24 cellular contexts compared by ENCODE assay signal in the genomic region with DNA sequence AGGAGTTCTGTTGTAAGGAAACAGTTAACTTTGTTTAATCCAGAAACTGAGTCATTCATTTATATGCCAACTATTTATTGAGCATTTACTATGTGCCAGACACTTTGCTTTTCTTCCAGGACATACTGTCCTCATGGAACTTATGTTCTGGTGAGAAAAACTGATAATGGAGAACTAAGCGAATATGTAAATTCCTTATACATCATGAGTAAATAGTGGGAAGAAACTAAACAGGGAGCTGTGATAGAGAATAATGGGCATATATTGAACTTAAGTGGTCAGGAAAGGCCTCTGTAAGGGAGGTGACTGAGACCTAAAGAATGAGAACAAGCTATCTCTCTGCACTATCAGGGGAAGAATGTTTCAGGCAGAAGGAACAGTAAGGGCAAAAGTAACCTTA.
"Had no signal": no experiment of that assay in that cellular context is flagged by ENCODE, and none has a peak within 500 bp of the region (broad histone marks: within the 10 kb centered on the region; RNA-seq: fewer than 3 reads in every experiment).

No MANE protein-coding gene starts in this region.

- H3K36me3 Mint-ChIP-seq: immature natural killer cell; memory B cell; natural killer cell treated with Interleukin-12 subunit alpha and Interleukin-12 subunit beta and Interleukin-15 and Interleukin-18, amount 100 ng/mL, for 72 hours; stimulated activated memory B cell treated with anti-CD40 and anti-IgM and Interleukin-4, amounts not matched to agents 10 μg/mL and 1 μg/mL and 100 μg/mL, for 72 hours had no signal

- H3K27me3 ChIP-seq: gastrocnemius medialis, heart right ventricle, neural progenitor cell, right lobe of liver, spleen, tibial nerve, upper lobe of right lung had no signal

- H3K9me3 ChIP-seq: gastrocnemius medialis, lower lobe of right lung, prostate gland, right lobe of liver, upper lobe of right lung had no signal

- H3K4me2 ChIP-seq: neural progenitor cell had no signal

- H3K9me3 Mint-ChIP-seq: immature natural killer cell; memory B cell; natural killer cell treated with Interleukin-12 subunit alpha and Interleukin-12 subunit beta and Interleukin-15 and Interleukin-18, amount 100 ng/mL, for 72 hours; stimulated activated memory B cell treated with anti-CD40 and anti-IgM and Interleukin-4, amounts not matched to agents 10 μg/mL and 1 μg/mL and 100 μg/mL, for 72 hours; stimulated activated naive CD8-positive, alpha-beta T cell treated with anti-CD3 and anti-CD28 coated beads, Interleukin-15, Interleukin-2, amounts not matched to agents 100 ng/mL and 50 ng/mL, for 24 hours had no signal

- H2AFZ ChIP-seq: neural progenitor cell, parathyroid adenoma had no signal

- H3K27ac Mint-ChIP-seq: immature natural killer cell; memory B cell; natural killer cell treated with Interleukin-12 subunit alpha and Interleukin-12 subunit beta and Interleukin-15 and Interleukin-18, amount 100 ng/mL, for 72 hours; neural progenitor cell; stimulated activated memory B cell treated with anti-CD40 and anti-IgM and Interleukin-4, amounts not matched to agents 10 μg/mL and 1 μg/mL and 100 μg/mL, for 72 hours; stimulated activated naive CD8-positive, alpha-beta T cell treated with anti-CD3 and anti-CD28 coated beads, Interleukin-15, Interleukin-2, amounts not matched to agents 100 ng/mL and 50 ng/mL, for 24 hours had no signal

- H3K4me3 ChIP-seq: gastrocnemius medialis, heart right ventricle, left ventricle myocardium inferior, lower lobe of right lung, neural progenitor cell, prostate gland, right lobe of liver, spleen, tibial nerve, upper lobe of right lung had no signal

- H3K4me1 ChIP-seq: gastrocnemius medialis, lower lobe of right lung, neural progenitor cell, prostate gland, right lobe of liver, upper lobe of right lung had no signal

- H3K27me3 Mint-ChIP-seq: memory B cell; natural killer cell treated with Interleukin-12 subunit alpha and Interleukin-12 subunit beta and Interleukin-15 and Interleukin-18, amount 100 ng/mL, for 72 hours; stimulated activated memory B cell treated with anti-CD40 and anti-IgM and Interleukin-4, amounts not matched to agents 10 μg/mL and 1 μg/mL and 100 μg/mL, for 72 hours had no signal

- H3K4me1 Mint-ChIP-seq: immature natural killer cell; memory B cell; neural progenitor cell; stimulated activated memory B cell treated with anti-CD40 and anti-IgM and Interleukin-4, amounts not matched to agents 10 μg/mL and 1 μg/mL and 100 μg/mL, for 72 hours had no signal

- ATAC-seq: esophagus mucosa; gastrocnemius medialis; left cardiac atrium; natural killer cell treated with Interleukin-12 subunit alpha and Interleukin-12 subunit beta and Interleukin-15 and Interleukin-18, amount 100 ng/mL, for 72 hours; right lobe of liver; stimulated activated memory B cell treated with anti-CD40 and anti-IgM and Interleukin-4, amounts not matched to agents 10 μg/mL and 1 μg/mL and 100 μg/mL, for 72 hours; upper lobe of right lung had no signal

- H3K4me3 Mint-ChIP-seq: immature natural killer cell; memory B cell; natural killer cell treated with Interleukin-12 subunit alpha and Interleukin-12 subunit beta and Interleukin-15 and Interleukin-18, amount 100 ng/mL, for 72 hours; neural progenitor cell; stimulated activated memory B cell treated with anti-CD40 and anti-IgM and Interleukin-4, amounts not matched to agents 10 μg/mL and 1 μg/mL and 100 μg/mL, for 72 hours; stimulated activated naive CD8-positive, alpha-beta T cell treated with anti-CD3 and anti-CD28 coated beads, Interleukin-15, Interleukin-2, amounts not matched to agents 100 ng/mL and 50 ng/mL, for 24 hours had no signal

- H3K36me3 ChIP-seq: gastrocnemius medialis, heart right ventricle, left ventricle myocardium inferior, lower lobe of right lung, neural progenitor cell, prostate gland, right lobe of liver, spleen, tibial nerve, upper lobe of right lung had no signal

- H3K27ac ChIP-seq: gastrocnemius medialis, heart right ventricle, left ventricle myocardium inferior, lower lobe of right lung, neural progenitor cell, parathyroid adenoma, prostate gland, right lobe of liver, spleen, tibial nerve, upper lobe of right lung had no signal

- DNase-seq: effector memory CD4-positive, alpha-beta T cell; gastrocnemius medialis; heart right ventricle; immature natural killer cell; left cardiac atrium; left ventricle myocardium inferior; lower lobe of right lung; midbrain; nucleus accumbens; right lobe of liver; spleen; stimulated activated CD4-positive, alpha-beta T cell treated with anti-CD3 and anti-CD28 coated beads, Interleukin-15, amount 100 ng/mL, for 24 hours; stimulated activated CD4-positive, alpha-beta T cell treated with anti-CD3 and anti-CD28 coated beads, Interleukin-1b, Interleukin-23, amount 100 ng/mL, for 48 hours; stimulated activated CD4-positive, alpha-beta T cell treated with anti-CD3 and anti-CD28 coated beads, Interleukin-4, amount 100 ng/mL, for 24 hours; upper lobe of right lung had no signal
